Comparison of ENCODE assay signal across 9 cellular contexts in the genomic region with DNA sequence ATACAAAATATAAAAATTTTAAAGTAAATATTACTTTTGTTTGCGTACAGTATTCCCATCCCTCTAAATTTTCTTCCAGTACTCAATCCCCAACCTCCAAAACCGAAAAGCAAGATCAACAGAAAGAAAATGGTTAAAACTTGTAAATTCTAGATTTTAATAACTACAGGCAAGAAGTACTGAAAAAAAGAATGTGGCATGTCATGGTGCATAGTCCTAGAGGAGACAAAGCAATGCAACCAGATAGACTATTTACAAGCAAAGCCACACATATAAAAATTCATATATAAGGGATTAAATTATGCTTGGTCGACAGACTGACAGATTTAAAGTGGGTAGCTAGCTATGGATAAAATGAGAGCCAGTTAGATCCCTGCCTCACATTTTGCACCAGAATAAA. TPM values are rescaled to one million over a fixed set of nuclear protein-coding genes. Genes with fewer than 3 reads are reported as not detected.
DNase-seq lines count a peak whose midpoint lies in the region; ATAC-seq and TF ChIP-seq lines count a peak whose summit lies in the region.
"Had no signal": no experiment of that assay in that cellular context is flagged by ENCODE, and none has a peak within 500 bp of the region (broad histone marks: within the 10 kb centered on the region; RNA-seq: fewer than 3 reads in every experiment).

No MANE protein-coding gene starts in this region.

- no peak for ATAC-seq in activated CD8-positive, alpha-beta T cell treated with anti-CD3 and anti-CD28 coated beads for 36 hours

- H3K27me3 Mint-ChIP-seq in activated CD8-positive, alpha-beta T cell treated with anti-CD3 and anti-CD28 coated beads for 36 hours: peaks cover 3% of the 10 kb centered on the region
- no peaks in the 10 kb centered on the region for H3K27me3 Mint-ChIP-seq in nephron (ENCODE audit: low read depth)

- H3K27ac Mint-ChIP-seq in activated CD8-positive, alpha-beta T cell treated with anti-CD3 and anti-CD28 coated beads for 36 hours: peak overlapping the region; percentile 78
- H3K27ac Mint-ChIP-seq in nephron: peak overlapping the region; percentile 82 to 97 (median 92)

- POLR2A ChIA-PET in activated CD8-positive, alpha-beta T cell treated with anti-CD3 and anti-CD28 coated beads for 36 hours (lab: Charles Lee): interaction anchor here (0.8 to 23.0 kb wide), 18 partner anchors 10 to 1841 kb away, joined by 3 to 1376 read pairs (median 12); a partner anchor contains a TSS

- H3K4me3 Mint-ChIP-seq in activated CD8-positive, alpha-beta T cell treated with anti-CD3 and anti-CD28 coated beads for 36 hours: peak overlapping the region; percentile 91
- peak overlapping the region; percentile 66 to 77 (median 75) for H3K4me3 Mint-ChIP-seq in nephron

- intact Hi-C loops in activated CD8-positive, alpha-beta T cell treated with anti-CD3 and anti-CD28 coated beads for 36 hours (cut with micrococcal nuclease): loop anchor here (5.0 to 10.0 kb wide), 2 partner anchors 167 to 1104 kb away; a partner anchor contains a TSS

- CTCF ChIA-PET in activated CD8-positive, alpha-beta T cell treated with anti-CD3 and anti-CD28 coated beads for 36 hours (lab: Charles Lee): interaction anchor here (2.1 to 4.3 kb wide), 4 partner anchors 10 to 66 kb away, joined by 5 to 48 read pairs (median 20); a partner anchor contains a TSS

- no peaks in the 10 kb centered on the region for H3K9me3 Mint-ChIP-seq in activated CD8-positive, alpha-beta T cell treated with anti-CD3 and anti-CD28 coated beads for 36 hours
- H3K9me3 Mint-ChIP-seq in nephron: no peaks in the 10 kb centered on the region

- DNase-seq in NOMO-1 treated with DMSO at 0.1 percent for 48 hours (lab: John Stamatoyannopoulos, UW; ENCODE audit: unreplicated experiment): peak; percentile 56
- DNase-seq in NOMO-1 treated with dmso at 0.1 percent for 144 hours (lab: John Stamatoyannopoulos, UW; ENCODE audit: unreplicated experiment): no peak
- DNase-seq in M059J (ENCODE audit: low read depth): peak; percentile 64
- no peak for DNase-seq in activated CD8-positive, alpha-beta T cell treated with anti-CD3 and anti-CD28 coated beads for 36 hours
- no peak for DNase-seq in pons (ENCODE audit: low spot score)
- no peak for DNase-seq in COLO829 (ENCODE audit: low spot score)
- no peak for DNase-seq in NCI-H446 (lab: John Stamatoyannopoulos, UW)
- DNase-seq: NCI-H1417 treated with DMSO at 0.1 percent for 48 hours had no signal

- H3K36me3 Mint-ChIP-seq in activated CD8-positive, alpha-beta T cell treated with anti-CD3 and anti-CD28 coated beads for 36 hours (ENCODE audit: low read depth): peaks cover 9% of the 10 kb centered on the region
- no peaks in the 10 kb centered on the region for H3K36me3 Mint-ChIP-seq in nephron (ENCODE audit: low read depth)

- TF ChIP-seq CTCF in activated CD8-positive, alpha-beta T cell treated with anti-CD3 and anti-CD28 coated beads for 36 hours (IDR thresholded peaks at IDR 0.05): no peak
- TF ChIP-seq CTCF in nephron (IDR thresholded peaks at IDR 0.05; ENCODE audit: unreplicated experiment in 3 of 3): no peak

- H3K4me1 Mint-ChIP-seq in activated CD8-positive, alpha-beta T cell treated with anti-CD3 and anti-CD28 coated beads for 36 hours (ENCODE audit: low read depth): peaks cover 53% of the 10 kb centered on the region
- peaks cover 61% of the 10 kb centered on the region for H3K4me1 Mint-ChIP-seq in nephron

RNA-seq across cellular contexts. Expression of a gene that starts 56.5 kb away (rescaled TPM):
- 16.9 and 20.6 TPM in 2 replicates for total RNA-seq in M059J (2014; rRNA removed; shearing (Covaris generic))
- under 1 TPM; 0.25 to 0.56 TPM for total RNA-seq in activated CD8-positive, alpha-beta T cell treated with anti-CD3 and anti-CD28 coated beads for 36 hours

Comparison
In these comparisons a context has a peak if more than half of its experiments do, and no peak if none do; other contexts are left out.
1. DNase-seq: peak in NOMO-1 treated with DMSO at 0.1 percent for 48 hours (single experiment) and M059J (single experiment); none in NOMO-1 treated with dmso at 0.1 percent for 144 hours (single experiment), activated CD8-positive, alpha-beta T cell treated with anti-CD3 and anti-CD28 coated beads for 36 hours (single experiment), pons (single experiment), COLO829 (single experiment) and NCI-H446 (0 of 2).
2. RNA of a gene that starts 56.5 kb away (total RNA-seq): 16.9 to 20.6 TPM in M059J; 0.25 to 0.56 TPM in activated CD8-positive, alpha-beta T cell treated with anti-CD3 and anti-CD28 coated beads for 36 hours; every median in the first group is over 10 times any median in the second.